Comparison of ENCODE assay signal across 28 cellular contexts in the genomic region with DNA sequence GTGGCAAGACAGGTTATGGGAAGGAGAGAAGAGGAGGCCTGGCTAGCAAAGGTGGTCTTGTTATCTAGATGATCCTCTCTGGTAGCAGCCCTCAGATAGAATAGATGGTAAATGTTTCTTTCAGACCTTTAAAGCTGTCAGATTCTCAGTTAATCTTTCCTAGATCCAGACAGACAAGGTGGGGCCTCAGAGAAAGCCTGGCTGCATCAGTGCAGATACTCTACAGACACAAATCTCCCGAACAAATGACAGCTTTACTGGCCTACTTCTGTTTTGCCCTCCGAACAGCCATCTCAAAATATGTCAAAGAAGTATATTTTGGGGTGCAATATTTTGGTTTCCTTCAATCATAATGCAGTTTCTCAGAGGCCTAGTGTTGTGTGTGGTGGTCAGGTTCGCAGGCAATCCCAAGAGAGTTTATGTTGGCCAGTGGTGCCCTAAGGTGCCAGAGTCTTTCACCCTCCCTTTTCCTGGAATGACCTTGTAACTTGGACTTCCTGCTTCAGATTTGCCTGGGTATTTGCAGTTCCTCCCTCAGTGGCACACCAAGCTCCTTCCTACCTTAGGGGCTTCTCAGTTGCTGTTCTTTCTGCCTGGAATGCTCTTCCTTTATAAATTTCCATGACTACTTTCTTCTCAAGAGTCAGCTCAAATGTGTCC. TPM values are rescaled to one million over a fixed set of nuclear protein-coding genes. Genes with fewer than 3 reads are reported as not detected.
A peak's percentile ranks its signal among the peaks of the same experiment; 100 is the strongest.
DNase-seq lines count a peak whose midpoint lies in the region; ATAC-seq and TF ChIP-seq lines count a peak whose summit lies in the region.
"Had no signal": no experiment of that assay in that cellular context is flagged by ENCODE, and none has a peak within 500 bp of the region (broad histone marks: within the 10 kb centered on the region; RNA-seq: fewer than 3 reads in every experiment).

No MANE protein-coding gene starts in this region.

- H3K36me3 Mint-ChIP-seq in activated naive CD8-positive, alpha-beta T cell: peaks cover 42% of the 10 kb centered on the region
- peaks cover 66% of the 10 kb centered on the region for H3K36me3 Mint-ChIP-seq in activated naive CD8-positive, alpha-beta T cell treated with anti-CD3 and anti-CD28 coated beads for 36 hours
- peaks cover 12% of the 10 kb centered on the region for H3K36me3 Mint-ChIP-seq in type B pancreatic cell

- peak; percentile 52 for ATAC-seq in left colon
- ATAC-seq: heart left ventricle; Right ventricle myocardium inferior; stimulated activated naive B cell treated with anti-CD40 and anti-IgM and Interleukin-4, amounts not matched to agents 10 μg/mL and 1 μg/mL and 100 μg/mL, for 72 hours had no signal

- peaks cover 5% of the 10 kb centered on the region for H3K9me3 Mint-ChIP-seq in activated naive CD8-positive, alpha-beta T cell (ENCODE audit: low read depth)
- H3K9me3 Mint-ChIP-seq in activated naive CD8-positive, alpha-beta T cell treated with anti-CD3 and anti-CD28 coated beads for 36 hours: peaks cover 4% of the 10 kb centered on the region
- peaks cover 6% of the 10 kb centered on the region for H3K9me3 Mint-ChIP-seq in type B pancreatic cell
- H3K9me3 Mint-ChIP-seq: stimulated activated naive B cell treated with anti-CD40 and anti-IgM and Interleukin-4, amounts not matched to agents 10 μg/mL and 1 μg/mL and 100 μg/mL, for 72 hours had no signal

- POLR2A ChIA-PET in RWPE1 (lab: Yijun Ruan, JAX; ENCODE audit: low non-redundant PET): no interaction called here

- no peak for TF ChIP-seq CTCF in type B pancreatic cell (conservative IDR thresholded peaks at IDR 0.05)
- no peak for TF ChIP-seq CTCF in RWPE1 (conservative IDR thresholded peaks at IDR 0.05; ENCODE audit: low read depth)

- CTCF ChIA-PET in RWPE1 (lab: Yijun Ruan, JAX): interaction anchor here (0.6 kb wide), 1 partner anchor 13 kb away, joined by 4 read pairs; no protein-coding TSS in a partner anchor

- peak; percentile 21 for DNase-seq in NCI-H82 (lab: John Stamatoyannopoulos, UW)
- DNase-seq in NCI-H82 treated with DMSO at 0.1 percent for 48 hours (lab: John Stamatoyannopoulos, UW; ENCODE audit: unreplicated experiment): no peak
- DNase-seq in activated naive CD8-positive, alpha-beta T cell treated with anti-CD3 and anti-CD28 coated beads for 36 hours: no peak
- DNase-seq in left colon: no peak
- no peak for DNase-seq in type B pancreatic cell (ENCODE audit: extremely low spot score, unreplicated experiment)
- DNase-seq in RWPE1 (ENCODE audit: low spot score): no peak
- DNase-seq in NCI-H1048 (lab: John Stamatoyannopoulos, UW): no peak
- DNase-seq: activated CD4-positive, alpha-beta T cell treated with anti-CD3 and anti-CD28 coated beads for 48 hours; activated gamma-delta T cell; amniotic stem cell; brain microvascular endothelial cell; cerebellar nuclear complex; DMS153; foreskin melanocyte; heart left ventricle; kidney glomerular epithelial cell; NCI-H1092; NCI-H187; NCI-H526; nephron progenitor cell; ovary; PC-9; stimulated activated naive B cell treated with anti-CD40 and anti-IgM and Interleukin-4, amounts not matched to agents 10 μg/mL and 1 μg/mL and 100 μg/mL, for 72 hours had no signal

- peak overlapping the region; percentile 77 for H3K4me3 Mint-ChIP-seq in activated naive CD8-positive, alpha-beta T cell
- H3K4me3 Mint-ChIP-seq in activated naive CD8-positive, alpha-beta T cell treated with anti-CD3 and anti-CD28 coated beads for 36 hours: no peak overlapping the region
- peak overlapping the region; percentile 23 for H3K4me3 Mint-ChIP-seq in type B pancreatic cell
- H3K4me3 Mint-ChIP-seq: nephron progenitor cell; stimulated activated naive B cell treated with anti-CD40 and anti-IgM and Interleukin-4, amounts not matched to agents 10 μg/mL and 1 μg/mL and 100 μg/mL, for 72 hours had no signal

- H3K4me1 Mint-ChIP-seq in activated naive CD8-positive, alpha-beta T cell (ENCODE audit: low read depth): peaks cover 65% of the 10 kb centered on the region
- H3K4me1 Mint-ChIP-seq in activated naive CD8-positive, alpha-beta T cell treated with anti-CD3 and anti-CD28 coated beads for 36 hours: peaks cover 57% of the 10 kb centered on the region
- no peaks in the 10 kb centered on the region for H3K4me1 Mint-ChIP-seq in type B pancreatic cell (ENCODE audit: unreplicated experiment)

- no peaks in the 10 kb centered on the region for H3K27me3 Mint-ChIP-seq in activated naive CD8-positive, alpha-beta T cell
- no peaks in the 10 kb centered on the region for H3K27me3 Mint-ChIP-seq in activated naive CD8-positive, alpha-beta T cell treated with anti-CD3 and anti-CD28 coated beads for 36 hours
- no peaks in the 10 kb centered on the region for H3K27me3 Mint-ChIP-seq in type B pancreatic cell
- H3K27me3 Mint-ChIP-seq: stimulated activated naive B cell treated with anti-CD40 and anti-IgM and Interleukin-4, amounts not matched to agents 10 μg/mL and 1 μg/mL and 100 μg/mL, for 72 hours had no signal

- H3K27ac Mint-ChIP-seq in activated naive CD8-positive, alpha-beta T cell: peak overlapping the region; percentile 72
- no peak overlapping the region for H3K27ac Mint-ChIP-seq in activated naive CD8-positive, alpha-beta T cell treated with anti-CD3 and anti-CD28 coated beads for 36 hours
- no peak overlapping the region for H3K27ac Mint-ChIP-seq in type B pancreatic cell
- H3K27ac Mint-ChIP-seq: nephron progenitor cell; stimulated activated naive B cell treated with anti-CD40 and anti-IgM and Interleukin-4, amounts not matched to agents 10 μg/mL and 1 μg/mL and 100 μg/mL, for 72 hours had no signal

- intact Hi-C loops in left colon (cut with DNase I, micrococcal nuclease): no loop called here

- no peak overlapping the region for H3K27ac ChIP-seq in RWPE1
- H3K27ac ChIP-seq: 22Rv1; BLaER1 treated with 17β-estradiol and CSF1 and Interleukin-3, amounts not matched to agents 10 nM and 100 nM; brain microvascular endothelial cell; heart left ventricle; ovary; PC-9; suprapubic skin had no signal

RNA-seq across cellular contexts. Expression of gene LRRC8B, which starts 7.0 kb away (rescaled TPM):
- total RNA-seq in activated naive CD8-positive, alpha-beta T cell treated with anti-CD3 and anti-CD28 coated beads for 36 hours: 10 to 100 TPM; 22.3 to 24.5 TPM
- total RNA-seq in left colon (10 to 100 TPM; 12.7 to 16.3 TPM), type B pancreatic cell (ENCODE audit: low replicate concordance) (12.2 and 13.1 TPM in 2 replicates)
